ENCODE assay signal across 8 cellular contexts in genomic region chrX:131792789-131793462, GRCh38.
DNase-seq lines count a peak whose midpoint lies in the region; ATAC-seq and TF ChIP-seq lines count a peak whose summit lies in the region.

No MANE protein-coding gene starts in this region.

- intact Hi-C loops in Right ventricle myocardium inferior (cut with DNase I) = no loop called here
- intact Hi-C loops in Right ventricle myocardium superior (cut with DNase I) = no loop called here
- intact Hi-C loops in right lobe of liver (cut with DNase I) = no loop called here

- H3K9ac ChIP-seq in adipocyte (ENCODE audit: low read length) = peak overlapping the region; percentile 74

- H3K27ac ChIP-seq in right lobe of liver = peak overlapping the region in 2 of 3 donors; percentile 51 to 58

- H3K36me3 ChIP-seq in adipocyte (ENCODE audit: control insufficient read depth, insufficient read depth, low read length, severe bottlenecking) (no peaks in the 10 kb centered on the region), right lobe of liver (no peaks in the 10 kb centered on the region)

- H3K4me1 ChIP-seq in adipocyte (ENCODE audit: control insufficient read depth, insufficient read depth, low read length) (peaks cover 7% of the 10 kb centered on the region), right lobe of liver (no peaks in the 10 kb centered on the region)

- DNase-seq in Right ventricle myocardium inferior (ENCODE audit: missing footprints) (no peak), Right ventricle myocardium superior (no peak), LNCaP clone FGC (ENCODE audit: low read depth) (peak; percentile 88), adipocyte (ENCODE audit: low read depth) (peak; percentile 99), right lobe of liver (peak in 2 of 3 donors; percentile 72 to 82), HPDE6-E6E7 (ENCODE audit: extremely low spot score) (no peak), GM20000 (ENCODE audit: low spot score) (no peak), NCI-H2029 (lab: John Stamatoyannopoulos, UW) (no peak)

- 31% methylated on average over 13 of the region's 15 CpGs for WGBS in right lobe of liver (ENCODE audit: insufficient coverage, low coverage, low lambda C conversion rate, missing lambda C conversion rate)

- TF ChIP-seq POLR2A in right lobe of liver (IDR thresholded peaks at IDR 0.05) = no peak

- TF ChIP-seq CTCF in LNCaP clone FGC (IDR thresholded peaks at IDR 0.05; ENCODE audit: control insufficient read depth, extremely low read depth, insufficient read depth) = peak; percentile 62
- TF ChIP-seq CTCF in right lobe of liver (IDR thresholded peaks at IDR 0.05) = peak; percentile 38 to 63 (median 46)
- no peak for TF ChIP-seq CTCF in GM20000 (IDR thresholded peaks at IDR 0.05; ENCODE audit: extremely low read depth, missing control alignments)

- peak overlapping the region; percentile 36 for H3K4me3 ChIP-seq in LNCaP clone FGC (ENCODE audit: low read depth, low read length)
- peak overlapping the region; percentile 79 for H3K4me3 ChIP-seq in adipocyte (ENCODE audit: low read length)
- H3K4me3 ChIP-seq in right lobe of liver = peak overlapping the region; percentile 38 to 46 (median 40)

- peaks cover 11% of the 10 kb centered on the region for H3K27me3 ChIP-seq in adipocyte (replicated peaks; ENCODE audit: control insufficient read depth, insufficient read depth, low read length)
- peaks cover 0 to 4% of the 10 kb centered on the region in 2 donors for H3K27me3 ChIP-seq in right lobe of liver

- ATAC-seq in Right ventricle myocardium inferior = peak; percentile 13
- ATAC-seq in Right ventricle myocardium superior (ENCODE audit: poor library complexity) = no peak
- peak in 3 of 4 donors; percentile 84 to 85 (median 84) for ATAC-seq in right lobe of liver

- H3K9me3 ChIP-seq in adipocyte (ENCODE audit: control insufficient read depth, low read length) (no peaks in the 10 kb centered on the region), right lobe of liver (no peaks in the 10 kb centered on the region)

Comparison
In these comparisons a context has a peak if more than half of its experiments do, and no peak if none do; other contexts are left out.
1. DNase-seq: peak in LNCaP clone FGC (single experiment), adipocyte (single experiment) and right lobe of liver (2 of 3); none in Right ventricle myocardium inferior (single experiment), Right ventricle myocardium superior (single experiment), HPDE6-E6E7 (single experiment), GM20000 (single experiment) and NCI-H2029 (single experiment).
2. Peak in every context shown above with its lines, with median percentiles within 50 percentile points of each other: H3K4me3 ChIP-seq.